Comparison of ENCODE assay signal across 28 cellular contexts in the genomic region with DNA sequence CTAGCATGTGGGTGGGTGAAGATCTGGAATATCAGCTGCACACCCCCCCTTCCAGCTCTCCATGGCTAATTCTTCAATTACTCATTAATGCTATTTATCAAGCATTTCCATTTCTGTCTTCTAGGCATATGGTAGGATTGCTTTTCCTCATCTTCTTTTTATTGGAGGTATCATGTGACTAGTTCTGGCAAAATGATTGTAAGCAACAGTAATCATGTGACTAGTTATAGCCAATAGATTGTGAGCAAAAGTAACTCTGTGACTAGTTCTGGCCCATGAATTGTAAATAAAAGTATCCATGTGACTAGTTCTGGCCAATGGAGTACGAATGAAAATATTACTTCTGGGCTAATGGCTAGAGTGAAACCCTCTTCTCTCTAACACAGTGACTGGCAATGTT.
"Had no signal": no experiment of that assay in that cellular context is flagged by ENCODE, and none has a peak within 500 bp of the region (broad histone marks: within the 10 kb centered on the region; RNA-seq: fewer than 3 reads in every experiment).

No MANE protein-coding gene starts in this region.

- H3K27me3 ChIP-seq: gastrocnemius medialis had no signal

- H3K4me3 Mint-ChIP-seq: dendritic cell treated with granulocyte-macrophage colony-stimulating factor and Interleukin-4, amounts not matched to agents 40 ng/mL and 50 ng/mL, for 4 days; effector memory CD8-positive, alpha-beta T cell; endodermal cell; mesothelial cell of epicardium; naive B cell; naive thymus-derived CD8-positive, alpha-beta T cell had no signal

- H3K4me3 ChIP-seq: esophagus squamous epithelium, gastrocnemius medialis, heart right ventricle, left lung, lower lobe of right lung, mucosa of descending colon had no signal

- FAIRE-seq: endometrium, islet of Langerhans, keratinocyte had no signal

- H3K9me3 ChIP-seq: esophagus squamous epithelium, gastrocnemius medialis, heart right ventricle, left lung, lower lobe of right lung, mucosa of descending colon had no signal

- H3K4me1 Mint-ChIP-seq: mesothelial cell of epicardium; naive B cell; naive thymus-derived CD8-positive, alpha-beta T cell had no signal

- DNase-seq: cortex of kidney; effector CD8-positive, alpha-beta T cell; effector memory CD8-positive, alpha-beta T cell; endodermal cell; erythroblast; esophagus squamous epithelium; foreskin fibroblast; foreskin melanocyte; gastrocnemius medialis; glutamatergic neuron; head of caudate nucleus; heart right ventricle; hippocampal formation; left cardiac atrium; left lung; left ventricle myocardium superior; lower lobe of right lung; mesenchymal stem cell; mucosa of descending colon; naive B cell; naive thymus-derived CD8-positive, alpha-beta T cell had no signal

- H3K36me3 Mint-ChIP-seq: mesothelial cell of epicardium; naive B cell; naive thymus-derived CD8-positive, alpha-beta T cell had no signal

- H3K4me1 ChIP-seq: esophagus squamous epithelium, gastrocnemius medialis, heart right ventricle, left lung, lower lobe of right lung had no signal

- ATAC-seq: effector memory CD8-positive, alpha-beta T cell; esophagus mucosa; gastrocnemius medialis; heart right ventricle; left cardiac atrium; left lung; left ventricle myocardium superior; lower lobe of right lung; mucosa of descending colon; naive thymus-derived CD8-positive, alpha-beta T cell had no signal

- H3K36me3 ChIP-seq: esophagus squamous epithelium, gastrocnemius medialis, heart right ventricle, left lung, lower lobe of right lung had no signal

- H3K27ac Mint-ChIP-seq: dendritic cell treated with granulocyte-macrophage colony-stimulating factor and Interleukin-4, amounts not matched to agents 40 ng/mL and 50 ng/mL, for 4 days; effector memory CD8-positive, alpha-beta T cell; endodermal cell; mesothelial cell of epicardium; naive B cell; naive thymus-derived CD8-positive, alpha-beta T cell had no signal

- H3K27ac ChIP-seq: epithelial cell of prostate, esophagus squamous epithelium, gastrocnemius medialis, heart right ventricle, left lung, lower lobe of right lung had no signal

- H3K9me3 Mint-ChIP-seq: dendritic cell treated with granulocyte-macrophage colony-stimulating factor and Interleukin-4, amounts not matched to agents 40 ng/mL and 50 ng/mL, for 4 days; effector memory CD8-positive, alpha-beta T cell; endodermal cell; mesothelial cell of epicardium; naive thymus-derived CD8-positive, alpha-beta T cell had no signal
